Comparison of ENCODE assay signal across 18 cellular contexts in genomic region chr14:91801358-91801757, GRCh38.
A peak's percentile ranks its signal among the peaks of the same experiment; 100 is the strongest.
DNase-seq lines count a peak whose midpoint lies in the region; ATAC-seq lines count a peak whose summit lies in the region.
"Had no signal": no experiment of that assay in that cellular context is flagged by ENCODE, and none has a peak within 500 bp of the region (broad histone marks: within the 10 kb centered on the region; RNA-seq: fewer than 3 reads in every experiment).

No MANE protein-coding gene starts in this region.

- ATAC-seq in effector memory CD8-positive, alpha-beta T cell (replicated peaks) = peak; percentile 80
- ATAC-seq in stimulated activated effector memory CD8-positive, alpha-beta T cell treated with anti-CD3 and anti-CD28 coated beads, Interleukin-12 subunit alpha, Interleukin-12 subunit beta, amount 100 ng/mL, for 72 hours = peak; percentile 73
- no peak for ATAC-seq in HG02970 (IDR thresholded peaks at IDR 0.05; ENCODE audit: low FRiP score, unreplicated experiment)
- ATAC-seq in HG03139 (IDR thresholded peaks at IDR 0.05; ENCODE audit: unreplicated experiment) = no peak
- ATAC-seq: A549, GM12878 had no signal

- H3K9me3 Mint-ChIP-seq in activated naive CD4-positive, alpha-beta T cell treated with anti-CD3 and anti-CD28 coated beads, Interleukin-2, amount 50 U/mL, for 24 hours = peaks cover 4% of the 10 kb centered on the region
- peaks cover 2 to 7% of the 10 kb centered on the region in 2 donors for H3K9me3 Mint-ChIP-seq in effector memory CD8-positive, alpha-beta T cell
- peaks cover 7% of the 10 kb centered on the region for H3K9me3 Mint-ChIP-seq in stimulated activated effector memory CD8-positive, alpha-beta T cell treated with anti-CD3 and anti-CD28 coated beads, Interleukin-12 subunit alpha, Interleukin-12 subunit beta, amount 100 ng/mL, for 72 hours

- H3K27ac Mint-ChIP-seq in activated naive CD4-positive, alpha-beta T cell treated with anti-CD3 and anti-CD28 coated beads, Interleukin-2, amount 50 U/mL, for 24 hours = peak overlapping the region; percentile 41
- peak overlapping the region; percentile 67 to 81 for H3K27ac Mint-ChIP-seq in effector memory CD8-positive, alpha-beta T cell
- no peak overlapping the region for H3K27ac Mint-ChIP-seq in stimulated activated effector memory CD8-positive, alpha-beta T cell treated with anti-CD3 and anti-CD28 coated beads, Interleukin-12 subunit alpha, Interleukin-12 subunit beta, amount 100 ng/mL, for 72 hours
- H3K27ac Mint-ChIP-seq: CD14-positive monocyte, H9 had no signal

- peak; percentile 21 for DNase-seq in NK-92 treated with Interleukin-12 subunit alpha and Interleukin-12 subunit beta, amount 100 ng/mL, for 24 hours (lab: John Stamatoyannopoulos, UW)
- no peak for DNase-seq in NK-92 (lab: John Stamatoyannopoulos, UW; ENCODE audit: unreplicated experiment)
- no peak for DNase-seq in activated naive CD4-positive, alpha-beta T cell (lab: John Stamatoyannopoulos, UW)
- DNase-seq in effector memory CD8-positive, alpha-beta T cell = peak; percentile 8 to 13 (median 10)
- no peak for DNase-seq in stimulated activated effector memory CD8-positive, alpha-beta T cell treated with anti-CD3 and anti-CD28 coated beads, Interleukin-12 subunit alpha, Interleukin-12 subunit beta, amount 100 ng/mL, for 72 hours (ENCODE audit: low spot score in 2 of 2)
- DNase-seq: COR-L47, DMS 273 treated with DMSO at 0.1 percent for 48 hours, DMS53, DND-41, EL, H9 had no signal

- H3K4me3 Mint-ChIP-seq in activated naive CD4-positive, alpha-beta T cell treated with anti-CD3 and anti-CD28 coated beads, Interleukin-2, amount 50 U/mL, for 24 hours = no peak overlapping the region
- H3K4me3 Mint-ChIP-seq in effector memory CD8-positive, alpha-beta T cell = peak overlapping the region in 1 of 2 donors; percentile 48
- no peak overlapping the region for H3K4me3 Mint-ChIP-seq in stimulated activated effector memory CD8-positive, alpha-beta T cell treated with anti-CD3 and anti-CD28 coated beads, Interleukin-12 subunit alpha, Interleukin-12 subunit beta, amount 100 ng/mL, for 72 hours
- H3K4me3 Mint-ChIP-seq: CD14-positive monocyte; CD4-positive, alpha-beta memory T cell; H9 had no signal

- H3K36me3 Mint-ChIP-seq in activated naive CD4-positive, alpha-beta T cell treated with anti-CD3 and anti-CD28 coated beads, Interleukin-2, amount 50 U/mL, for 24 hours = peaks cover 13% of the 10 kb centered on the region
- H3K36me3 Mint-ChIP-seq in effector memory CD8-positive, alpha-beta T cell (ENCODE audit: insufficient read depth) = peaks cover 75% of the 10 kb centered on the region
- peaks cover 41% of the 10 kb centered on the region for H3K36me3 Mint-ChIP-seq in stimulated activated effector memory CD8-positive, alpha-beta T cell treated with anti-CD3 and anti-CD28 coated beads, Interleukin-12 subunit alpha, Interleukin-12 subunit beta, amount 100 ng/mL, for 72 hours
- H3K36me3 Mint-ChIP-seq: CD14-positive monocyte had no signal

- H3K4me1 Mint-ChIP-seq in activated naive CD4-positive, alpha-beta T cell treated with anti-CD3 and anti-CD28 coated beads, Interleukin-2, amount 50 U/mL, for 24 hours = peaks cover 40% of the 10 kb centered on the region
- H3K4me1 Mint-ChIP-seq in effector memory CD8-positive, alpha-beta T cell (ENCODE audit: low read depth in 2 of 2) = peaks cover 12 to 37% of the 10 kb centered on the region in 2 donors
- peaks cover 11% of the 10 kb centered on the region for H3K4me1 Mint-ChIP-seq in stimulated activated effector memory CD8-positive, alpha-beta T cell treated with anti-CD3 and anti-CD28 coated beads, Interleukin-12 subunit alpha, Interleukin-12 subunit beta, amount 100 ng/mL, for 72 hours
- H3K4me1 Mint-ChIP-seq: CD14-positive monocyte had no signal

- no peaks in the 10 kb centered on the region for H3K27me3 Mint-ChIP-seq in activated naive CD4-positive, alpha-beta T cell treated with anti-CD3 and anti-CD28 coated beads, Interleukin-2, amount 50 U/mL, for 24 hours
- H3K27me3 Mint-ChIP-seq in effector memory CD8-positive, alpha-beta T cell = no peaks in the 10 kb centered on the region
- H3K27me3 Mint-ChIP-seq: CD4-positive, alpha-beta memory T cell had no signal

Comparison
In these comparisons a context has a peak if more than half of its experiments do, and no peak if none do; other contexts are left out.
1. DNase-seq: peak in NK-92 treated with Interleukin-12 subunit alpha and Interleukin-12 subunit beta, amount 100 ng/mL, for 24 hours (single experiment) and effector memory CD8-positive, alpha-beta T cell (3 of 3); none in NK-92 (single experiment), activated naive CD4-positive, alpha-beta T cell (0 of 4) and stimulated activated effector memory CD8-positive, alpha-beta T cell treated with anti-CD3 and anti-CD28 coated beads, Interleukin-12 subunit alpha, Interleukin-12 subunit beta, amount 100 ng/mL, for 72 hours (0 of 2).
2. ATAC-seq: peak in effector memory CD8-positive, alpha-beta T cell (single experiment) and stimulated activated effector memory CD8-positive, alpha-beta T cell treated with anti-CD3 and anti-CD28 coated beads, Interleukin-12 subunit alpha, Interleukin-12 subunit beta, amount 100 ng/mL, for 72 hours (single experiment); none in HG02970 (single experiment) and HG03139 (single experiment).